ENCODE assay signal across 8 cellular contexts in the genomic region with DNA sequence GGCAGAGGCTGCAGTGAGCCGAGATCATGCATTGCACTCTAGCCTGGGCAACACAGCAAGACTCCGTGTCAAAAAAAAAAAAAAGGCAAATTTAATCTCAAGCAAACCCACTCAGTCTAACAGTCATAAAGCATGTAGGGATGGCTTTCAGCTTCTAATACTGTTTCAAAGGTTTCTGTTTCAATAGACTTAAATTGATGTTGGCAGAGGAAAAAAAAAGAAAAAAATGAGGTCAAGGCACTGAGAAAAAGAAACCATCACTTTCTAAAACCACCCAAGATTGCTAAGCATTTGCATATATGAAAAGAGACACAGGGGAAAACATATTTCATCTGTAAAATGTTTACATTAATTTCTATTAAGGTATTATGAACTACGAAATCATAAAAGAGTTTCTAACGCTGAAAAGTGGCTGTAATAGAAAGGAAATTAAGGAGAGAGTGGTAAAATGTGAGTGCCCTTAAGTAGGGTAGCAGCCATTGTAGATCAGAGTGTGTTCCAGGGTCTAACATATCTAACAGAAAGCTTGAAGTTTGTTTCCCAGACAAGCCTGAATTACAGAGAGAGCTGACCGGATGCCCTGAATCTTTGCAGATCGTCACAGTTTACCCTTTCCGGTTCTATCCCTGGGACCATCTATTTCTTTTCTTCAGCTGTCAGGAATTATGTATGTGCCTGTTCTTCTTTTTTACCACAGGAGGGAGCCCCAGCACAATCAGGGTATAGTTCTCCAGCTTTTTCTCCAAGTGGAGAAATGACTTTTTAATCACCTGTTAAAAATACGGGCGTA.
DNase-seq lines count a peak whose midpoint lies in the region; ATAC-seq and TF ChIP-seq lines count a peak whose summit lies in the region.

No MANE protein-coding gene starts in this region.

- H3K18ac ChIP-seq in mesenchymal stem cell (ENCODE audit: low read depth in 1 of 2, low read length in 2 of 2) = no peak overlapping the region

- in situ Hi-C loops in mammary epithelial cell (cut with MboI; ENCODE audit: low sequenced_read_pairs in 2 of 2) = loop anchor here (25.0 kb wide), 2 partner anchors 333 to 558 kb away; no protein-coding TSS in a partner anchor

- H3K23ac ChIP-seq in mesenchymal stem cell (ENCODE audit: low read length in 2 of 2) = no peak overlapping the region

- H4K8ac ChIP-seq in mesenchymal stem cell (ENCODE audit: low read length) = no peak overlapping the region

- no peaks in the 10 kb centered on the region for H3K4me1 ChIP-seq in mammary epithelial cell (ENCODE audit: insufficient read depth, low read length)
- H3K4me1 ChIP-seq in mesenchymal stem cell (ENCODE audit: control insufficient read depth, insufficient read depth, low read depth, low read length) = no peaks in the 10 kb centered on the region

- POLR2A ChIA-PET in BJ (lab: Charles Lee) = no interaction called here
- POLR2A ChIA-PET in activated CD4-positive, alpha-beta T cell treated with anti-CD3 and anti-CD28 coated beads for 36 hours (lab: Charles Lee) = no interaction called here

- H3K9ac ChIP-seq in mammary epithelial cell (ENCODE audit: insufficient read depth, low read length) = no peak overlapping the region
- peak overlapping the region; percentile 57 for H3K9ac ChIP-seq in mesenchymal stem cell (ENCODE audit: low read length)

- no peak overlapping the region for H3K4me3 Mint-ChIP-seq in activated CD4-positive, alpha-beta T cell treated with anti-CD3 and anti-CD28 coated beads for 36 hours

- CTCF ChIA-PET in BJ (lab: Yijun Ruan, JAX) = interaction anchor here (0.7 to 3.0 kb wide), 13 partner anchors 9 to 896 kb away, joined by 3 to 12 read pairs (median 4); no protein-coding TSS in a partner anchor
- CTCF ChIA-PET in mammary epithelial cell (lab: Charles Lee; ENCODE audit: low non-redundant PET) = no interaction called here
- CTCF ChIA-PET in activated CD4-positive, alpha-beta T cell treated with anti-CD3 and anti-CD28 coated beads for 36 hours (lab: Charles Lee) = interaction anchor here (1.0 to 1.8 kb wide), 5 partner anchors 9 to 92 kb away, joined by 3 to 5 read pairs (median 3); no protein-coding TSS in a partner anchor

- H3K4ac ChIP-seq in mesenchymal stem cell (ENCODE audit: low read depth in 1 of 2, low read length in 2 of 2) = no peak overlapping the region

- no peak overlapping the region for H2BK12ac ChIP-seq in mesenchymal stem cell (ENCODE audit: low read length in 2 of 2)

- H3K36me3 Mint-ChIP-seq in activated CD4-positive, alpha-beta T cell treated with anti-CD3 and anti-CD28 coated beads for 36 hours (ENCODE audit: low read depth) = no peaks in the 10 kb centered on the region

- H2AK5ac ChIP-seq in mesenchymal stem cell (ENCODE audit: low read length, severe bottlenecking) = no peak overlapping the region

- no peaks in the 10 kb centered on the region for H3K4me1 Mint-ChIP-seq in activated CD4-positive, alpha-beta T cell treated with anti-CD3 and anti-CD28 coated beads for 36 hours

- 38% methylated on average over 9 of the region's 9 CpGs for WGBS in mammary epithelial cell (ENCODE audit: low coverage, missing lambda C conversion rate)
- 44% methylated on average over 8 of the region's 9 CpGs for WGBS in mesenchymal stem cell

- no peak overlapping the region for H2BK120ac ChIP-seq in mesenchymal stem cell (ENCODE audit: low read depth, low read length)

- BruUV-seq in mammary epithelial cell (replicated peaks; lab: Mats Ljungman, UMichigan) = no TSS peak

- no peak overlapping the region for H3K14ac ChIP-seq in mesenchymal stem cell (ENCODE audit: low read length in 2 of 2)

- H2AFZ ChIP-seq in mammary epithelial cell (ENCODE audit: low read depth, low read length) (peak overlapping the region; percentile 38), mesenchymal stem cell (ENCODE audit: low read depth, low read length) (no peak overlapping the region)

- H3K9me3 Mint-ChIP-seq in activated CD4-positive, alpha-beta T cell treated with anti-CD3 and anti-CD28 coated beads for 36 hours (ENCODE audit: low read depth) = no peaks in the 10 kb centered on the region

- H3K79me1 ChIP-seq in mesenchymal stem cell (replicated peaks; ENCODE audit: low read length, poor library complexity, severe bottlenecking) = no peaks in the 10 kb centered on the region

- no peaks in the 10 kb centered on the region for H4K20me1 ChIP-seq in mammary epithelial cell (ENCODE audit: insufficient read depth, low read length)

- no peak overlapping the region for H3K27ac Mint-ChIP-seq in activated CD4-positive, alpha-beta T cell treated with anti-CD3 and anti-CD28 coated beads for 36 hours

- ATAC-seq in GM18870 (IDR thresholded peaks at IDR 0.05; ENCODE audit: unreplicated experiment) (peak; percentile 71), HG03342 (IDR thresholded peaks at IDR 0.05; ENCODE audit: unreplicated experiment) (peak; percentile 62)
- ATAC-seq in activated CD4-positive, alpha-beta T cell treated with anti-CD3 and anti-CD28 coated beads for 36 hours = no peak

- H3K36me3 ChIP-seq in BJ (ENCODE audit: control insufficient read depth, insufficient read depth, low read length) = no peaks in the 10 kb centered on the region
- H3K36me3 ChIP-seq in mammary epithelial cell (ENCODE audit: insufficient read depth, low read length) = no peaks in the 10 kb centered on the region
- no peaks in the 10 kb centered on the region for H3K36me3 ChIP-seq in mesenchymal stem cell (ENCODE audit: control insufficient read depth in 1 of 2, insufficient read depth in 2 of 2, low read depth in 1 of 2, low read length in 2 of 2)

- H3K9me3 ChIP-seq in mammary epithelial cell (replicated peaks; ENCODE audit: insufficient read depth, low read length) = no peaks in the 10 kb centered on the region
- no peaks in the 10 kb centered on the region for H3K9me3 ChIP-seq in mesenchymal stem cell (ENCODE audit: control insufficient read depth, low read length)

- intact Hi-C loops in mammary epithelial cell (cut with micrococcal nuclease) = loop anchor here (1.0 to 10.0 kb wide), 3 partner anchors 186 to 560 kb away; no protein-coding TSS in a partner anchor
- intact Hi-C loops in activated CD4-positive, alpha-beta T cell treated with anti-CD3 and anti-CD28 coated beads for 36 hours (cut with DNase I, micrococcal nuclease) = loop anchor here in 1 of 2 experiments (2.0 kb wide), 1 partner anchor 870 kb away; no protein-coding TSS in a partner anchor

- dilution Hi-C loops in mammary epithelial cell (cut with HindIII; ENCODE audit: low sequenced_read_pairs) = no loop called here

- TF ChIP-seq CTCF in BJ (IDR thresholded peaks at IDR 0.05; ENCODE audit: insufficient read depth, low read depth, low read length) = peak; percentile 72
- TF ChIP-seq CTCF in mammary epithelial cell (conservative IDR thresholded peaks at IDR 0.05 in 1 of 2, IDR thresholded peaks at IDR 0.05 in 1 of 2; ENCODE audit: extremely low read depth in 1 of 2, insufficient read depth in 1 of 2, low read depth in 1 of 2, low read length in 2 of 2) = peak; percentile 63 to 79

- no peak overlapping the region for H4K91ac ChIP-seq in mesenchymal stem cell (ENCODE audit: low read length)

- H3K27me3 ChIP-seq in BJ (ENCODE audit: control insufficient read depth, insufficient read depth, low read length) (no peaks in the 10 kb centered on the region), mammary epithelial cell (ENCODE audit: insufficient read depth, low read length) (no peaks in the 10 kb centered on the region), mesenchymal stem cell (ENCODE audit: control insufficient read depth in 1 of 2, insufficient read depth in 1 of 2, low read length in 2 of 2) (peaks cover 19 to 30% of the 10 kb centered on the region in 2 experiments)

- H2BK5ac ChIP-seq in mesenchymal stem cell (ENCODE audit: low read depth, low read length, poor library complexity, severe bottlenecking) = no peak overlapping the region

- DNase-seq in BJ (ENCODE audit: low read depth) = no peak
- peak; percentile 89 for DNase-seq in NCI-H69 (lab: John Stamatoyannopoulos, UW)
- peak; percentile 48 for DNase-seq in mammary epithelial cell
- DNase-seq in mesenchymal stem cell = peak; percentile 19
- no peak for DNase-seq in activated CD4-positive, CD25-positive, alpha-beta regulatory T cell treated with anti-CD3 and anti-CD28 coated beads, Interleukin-2, amount 50 U/mL, for 72 hours
- no peak for DNase-seq in activated CD4-positive, alpha-beta T cell treated with anti-CD3 and anti-CD28 coated beads for 36 hours

- peaks cover 22% of the 10 kb centered on the region for H3K27me3 Mint-ChIP-seq in activated CD4-positive, alpha-beta T cell treated with anti-CD3 and anti-CD28 coated beads for 36 hours

- H3K4me2 ChIP-seq in mammary epithelial cell (ENCODE audit: insufficient read depth, low read depth, low read length) (no peak overlapping the region), mesenchymal stem cell (ENCODE audit: low read length, poor library complexity, severe bottlenecking) (no peak overlapping the region)

- H3K79me2 ChIP-seq in mammary epithelial cell (ENCODE audit: insufficient read depth, low read length) = peaks cover 9% of the 10 kb centered on the region

- H3K4me3 ChIP-seq in BJ (ENCODE audit: low read depth, low read length) (no peak overlapping the region), mammary epithelial cell (replicated peaks in 1 of 3; ENCODE audit: insufficient read depth in 1 of 3, low read depth in 2 of 3, low read length in 3 of 3) (no peak overlapping the region), mesenchymal stem cell (ENCODE audit: insufficient read depth in 1 of 2, low read depth in 1 of 2, low read length in 2 of 2) (no peak overlapping the region)

- H3K27ac ChIP-seq in mammary epithelial cell (ENCODE audit: insufficient read depth, low read depth, low read length) (no peak overlapping the region), mesenchymal stem cell (ENCODE audit: low read length, poor library complexity, severe bottlenecking) (no peak overlapping the region)

- H2BK15ac ChIP-seq in mesenchymal stem cell (ENCODE audit: low read depth, poor library complexity, severe bottlenecking) = no peak overlapping the region

Comparison
In these comparisons a context has a peak if more than half of its experiments do, and no peak if none do; other contexts are left out.
1. DNase-seq: peak in NCI-H69 (single experiment), mammary epithelial cell (single experiment) and mesenchymal stem cell (single experiment); none in BJ (single experiment), activated CD4-positive, CD25-positive, alpha-beta regulatory T cell treated with anti-CD3 and anti-CD28 coated beads, Interleukin-2, amount 50 U/mL, for 72 hours (single experiment) and activated CD4-positive, alpha-beta T cell treated with anti-CD3 and anti-CD28 coated beads for 36 hours (single experiment).